ENCODE assay signal across 8 cellular contexts in genomic region chr4:183100827-183101226, GRCh38. TPM values are rescaled to one million over a fixed set of nuclear protein-coding genes. Genes with fewer than 3 reads are reported as not detected.
DNase-seq lines count a peak whose midpoint lies in the region; ATAC-seq and TF ChIP-seq lines count a peak whose summit lies in the region.

No MANE protein-coding gene starts in this region.

- intact Hi-C loops in heart left ventricle (cut with DNase I) (loop anchor here in 2 of 10 donors (5.0 to 10.0 kb wide), 2 partner anchors 41 to 64 kb away; no protein-coding TSS in a partner anchor), left cardiac atrium (cut with DNase I) (no loop called here), left lung (cut with DNase I) (no loop called here)

- WGBS in heart left ventricle, 4 donors: 30 to 45% (median 36%) methylated on average over 6 of the region's 6 CpGs
- WGBS in upper lobe of left lung, 2 donors: 51 to 52% methylated on average over 6 of the region's 6 CpGs

- no peak for TF ChIP-seq EP300 in upper lobe of left lung (IDR thresholded peaks at IDR 0.05)

- H3K4me1 ChIP-seq in heart left ventricle: peaks cover 0 to 42% (median 21%) of the 10 kb centered on the region in 12 donors
- peaks cover 4 to 29% of the 10 kb centered on the region in 2 donors for H3K4me1 ChIP-seq in left lung
- peaks cover 6 to 24% (median 21%) of the 10 kb centered on the region in 4 donors for H3K4me1 ChIP-seq in upper lobe of left lung

- TF ChIP-seq POLR2A in heart left ventricle (IDR thresholded peaks at IDR 0.05) (no peak), upper lobe of left lung (IDR thresholded peaks at IDR 0.05) (no peak)

- ATAC-seq in heart left ventricle (no peak), left cardiac atrium (no peak), left lung (no peak), upper lobe of left lung (ENCODE audit: low FRiP score in 2 of 2) (no peak), HG03039 (IDR thresholded peaks at IDR 0.05; ENCODE audit: unreplicated experiment) (no peak)

- TF ChIP-seq CTCF in heart left ventricle (IDR thresholded peaks at IDR 0.05) (no peak), left lung (IDR thresholded peaks at IDR 0.05) (no peak), upper lobe of left lung (IDR thresholded peaks at IDR 0.05) (no peak)

- H3K9me3 ChIP-seq in heart left ventricle: no peaks in the 10 kb centered on the region
- H3K9me3 ChIP-seq in left lung: no peaks in the 10 kb centered on the region
- no peaks in the 10 kb centered on the region for H3K9me3 ChIP-seq in upper lobe of left lung

- DNase-seq in heart left ventricle (no peak), left cardiac atrium (no peak), astrocyte of the hippocampus (ENCODE audit: low read depth, low spot score) (peak; percentile 22), left lung (no peak), upper lobe of left lung (no peak), NCI-H524 (lab: John Stamatoyannopoulos, UW) (no peak)
- DNase-seq in stimulated activated CD4-positive, alpha-beta T cell treated with anti-CD3 and anti-CD28 coated beads, Interleukin-12 subunit alpha, Interleukin-12 subunit beta, amount 100 ng/mL, for 4 hours: no peak

- H3K36me3 ChIP-seq in heart left ventricle (no peaks in the 10 kb centered on the region), left lung (no peaks in the 10 kb centered on the region), upper lobe of left lung (no peaks in the 10 kb centered on the region)

- H3K27ac ChIP-seq in heart left ventricle (peak overlapping the region in 2 of 12 donors; percentile 96 to 98), left lung (no peak overlapping the region), upper lobe of left lung (peak overlapping the region in 1 of 4 donors; percentile 39)

- peak overlapping the region in 10 of 12 donors; percentile 7 to 92 (median 81) for H3K4me3 ChIP-seq in heart left ventricle
- H3K4me3 ChIP-seq in left lung: peak overlapping the region; percentile 69 to 75
- peak overlapping the region in 3 of 4 donors; percentile 62 to 90 (median 70) for H3K4me3 ChIP-seq in upper lobe of left lung

- peaks cover 0 to 18% (median 0%) of the 10 kb centered on the region in 9 donors for H3K27me3 ChIP-seq in heart left ventricle
- peaks cover 0 to 54% of the 10 kb centered on the region in 2 donors for H3K27me3 ChIP-seq in left lung
- peaks cover 0 to 10% (median 0%) of the 10 kb centered on the region in 4 donors for H3K27me3 ChIP-seq in upper lobe of left lung

RNA-seq across cellular contexts. Expression of gene WWC2, which starts 1.8 kb away (rescaled TPM):
- total RNA-seq in heart left ventricle: 10 to 100 TPM; 21.4 to 43.0 (median 36.5) TPM
- 10 to 100 TPM in 1 of 2 donors, 1 to 10 TPM in 1; 5.4 to 16.2 TPM for polyA plus RNA-seq in heart left ventricle
- 10 to 100 TPM; 31.5 to 32.3 TPM for total RNA-seq in left cardiac atrium
- 10 to 100 TPM; 55.4 to 96.9 TPM for total RNA-seq in left lung
- 100 to 1,000 TPM in 5 of 6 donors, 10 to 100 TPM in 1; 87.0 to 179 (median 121) TPM for total RNA-seq in upper lobe of left lung
